Comparison of ENCODE assay signal across 8 cellular contexts in the genomic region with DNA sequence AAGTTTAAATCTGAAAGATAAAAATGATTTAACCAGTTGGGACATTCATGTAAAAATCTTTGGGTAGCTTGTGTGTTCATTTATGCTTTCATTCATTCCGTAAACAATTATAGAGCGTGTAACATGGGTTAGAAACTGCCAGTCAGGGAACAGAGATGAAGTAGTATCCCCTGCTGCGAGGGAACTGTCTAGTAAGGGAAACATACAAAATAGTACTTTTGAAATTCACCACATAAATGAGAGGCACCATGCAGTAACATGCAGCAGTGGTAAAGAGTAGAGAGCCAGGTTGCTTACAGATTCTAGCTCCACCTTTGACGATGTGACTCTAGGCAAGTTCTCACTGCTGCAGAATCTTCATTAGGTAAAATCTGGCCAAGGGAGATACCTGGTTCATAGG. TPM values are rescaled to one million over a fixed set of nuclear protein-coding genes. Genes with fewer than 3 reads are reported as not detected.
DNase-seq lines count a peak whose midpoint lies in the region; ATAC-seq and TF ChIP-seq lines count a peak whose summit lies in the region.

No MANE protein-coding gene starts in this region.

- no peaks in the 10 kb centered on the region for H4K20me1 ChIP-seq in smooth muscle cell (ENCODE audit: low read depth)

- no peaks in the 10 kb centered on the region for H3K9me3 Mint-ChIP-seq in activated CD4-positive, alpha-beta T cell treated with anti-CD3 and anti-CD28 coated beads, Interleukin-2, amount 10 ng/mL, durations not matched to agents 7 days and 5 days

- H3K36me3 Mint-ChIP-seq in activated CD4-positive, alpha-beta T cell treated with anti-CD3 and anti-CD28 coated beads, Interleukin-2, amount 10 ng/mL, durations not matched to agents 7 days and 5 days (ENCODE audit: low read depth): peaks cover 23% of the 10 kb centered on the region

- ATAC-seq in HG02678 (IDR thresholded peaks at IDR 0.05; ENCODE audit: unreplicated experiment): no peak

- CTCF ChIA-PET in activated CD4-positive, alpha-beta T cell treated with anti-CD3 and anti-CD28 coated beads, Interleukin-2, amount 10 ng/mL, durations not matched to agents 7 days and 5 days (lab: Charles Lee): interaction anchor here (0.9 to 2.3 kb wide), 4 partner anchors 12 to 324 kb away, joined by 4 to 12 read pairs (median 5); no protein-coding TSS in a partner anchor

- peaks cover 34% of the 10 kb centered on the region for H3K79me2 ChIP-seq in smooth muscle cell (ENCODE audit: low read depth)

- H3K4me1 ChIP-seq in SJCRH30 (peaks cover 6% of the 10 kb centered on the region; the same call in 1 of the 2 replicates), smooth muscle cell (ENCODE audit: low read depth) (peaks cover 14% of the 10 kb centered on the region)

- H3K27me3 ChIP-seq in SJCRH30 (no peaks in the 10 kb centered on the region), smooth muscle cell (ENCODE audit: low read depth) (no peaks in the 10 kb centered on the region)

- POLR2A ChIA-PET in activated CD4-positive, alpha-beta T cell treated with anti-CD3 and anti-CD28 coated beads, Interleukin-2, amount 10 ng/mL, durations not matched to agents 7 days and 5 days (lab: Charles Lee): no interaction called here

- H3K4me2 ChIP-seq in smooth muscle cell: peak overlapping the region; percentile 97

- no peaks in the 10 kb centered on the region for H3F3A ChIP-seq in smooth muscle cell (ENCODE audit: low read depth)

- H2AFZ ChIP-seq in smooth muscle cell (ENCODE audit: low read depth): peak overlapping the region; percentile 97

- 36% methylated on average over 4 of the region's 4 CpGs for WGBS in smooth muscle cell (ENCODE audit: low lambda C conversion rate)

- H3K9ac ChIP-seq in smooth muscle cell (ENCODE audit: low read depth): peak overlapping the region; percentile 96

- H3K27ac Mint-ChIP-seq in activated CD4-positive, alpha-beta T cell treated with anti-CD3 and anti-CD28 coated beads, Interleukin-2, amount 10 ng/mL, durations not matched to agents 7 days and 5 days: peak overlapping the region; percentile 98

- H3K36me3 ChIP-seq in SJCRH30: peaks cover 1% of the 10 kb centered on the region; the same call in 1 of the 2 replicates
- H3K36me3 ChIP-seq in smooth muscle cell (ENCODE audit: low read depth): no peaks in the 10 kb centered on the region

- H3K4me3 Mint-ChIP-seq in activated CD4-positive, alpha-beta T cell treated with anti-CD3 and anti-CD28 coated beads, Interleukin-2, amount 10 ng/mL, durations not matched to agents 7 days and 5 days: peak overlapping the region; percentile 98

- peak overlapping the region; percentile 99 for H3K27ac ChIP-seq in SJCRH30
- H3K27ac ChIP-seq in smooth muscle cell (ENCODE audit: low read depth): peak overlapping the region; percentile 95

- peak overlapping the region; percentile 82 for H3K4me3 ChIP-seq in SJCRH30
- H3K4me3 ChIP-seq in fibroblast of the aortic adventitia (ENCODE audit: low read depth, low read length): peak overlapping the region; percentile 91
- H3K4me3 ChIP-seq in smooth muscle cell: peak overlapping the region; percentile 85

- TF ChIP-seq CTCF in fibroblast of the aortic adventitia (IDR thresholded peaks at IDR 0.05; ENCODE audit: insufficient read depth, low read length): no peak
- no peak for TF ChIP-seq CTCF in smooth muscle cell (IDR thresholded peaks at IDR 0.05; ENCODE audit: borderline replicate concordance, insufficient read depth, poor library complexity, severe bottlenecking)

- H3K9me3 ChIP-seq in SJCRH30 (replicated peaks): no peaks in the 10 kb centered on the region
- no peaks in the 10 kb centered on the region for H3K9me3 ChIP-seq in smooth muscle cell (replicated peaks; ENCODE audit: low read depth)

- DNase-seq in activated CD4-positive, alpha-beta T cell treated with anti-CD3 and anti-CD28 coated beads, Interleukin-2, amount 10 ng/mL, durations not matched to agents 7 days and 5 days: peak; percentile 17
- DNase-seq in activated CD4-positive, alpha-beta T cell treated with anti-CD3 and anti-CD28 coated beads for 48 hours: no peak
- peak in 1 of 2 experiments; percentile 27 for DNase-seq in SJCRH30
- no peak for DNase-seq in fibroblast of the aortic adventitia (ENCODE audit: low read depth)
- DNase-seq in smooth muscle cell (lab: John Stamatoyannopoulos, UW; ENCODE audit: unreplicated experiment): no peak
- no peak for DNase-seq in HK-2 (ENCODE audit: unreplicated experiment)
- DNase-seq in nucleus accumbens (lab: John Stamatoyannopoulos, UW): no peak

- peaks cover 46% of the 10 kb centered on the region for H3K4me1 Mint-ChIP-seq in activated CD4-positive, alpha-beta T cell treated with anti-CD3 and anti-CD28 coated beads, Interleukin-2, amount 10 ng/mL, durations not matched to agents 7 days and 5 days

- H3K27me3 Mint-ChIP-seq in activated CD4-positive, alpha-beta T cell treated with anti-CD3 and anti-CD28 coated beads, Interleukin-2, amount 10 ng/mL, durations not matched to agents 7 days and 5 days: no peaks in the 10 kb centered on the region

RNA-seq across cellular contexts. Expression of a gene that starts 0.9 kb away (rescaled TPM):
- total RNA-seq in activated CD4-positive, alpha-beta T cell treated with anti-CD3 and anti-CD28 coated beads, Interleukin-2, amount 10 ng/mL, durations not matched to agents 7 days and 5 days: 10 to 100 TPM; 13.0 to 13.8 TPM
- total RNA-seq in SJCRH30 (2014; rRNA removed; shearing (Covaris generic)): 42.8 and 46.7 TPM in 2 replicates
- total RNA-seq in fibroblast of the aortic adventitia (ENCODE audit: low replicate concordance): 16.7 and 27.6 TPM in 2 replicates
- total RNA-seq in smooth muscle cell: 13.8 and 15.4 TPM in 2 replicates
- 5.2 and 6.2 TPM in 2 replicates for polyA plus RNA-seq in smooth muscle cell

RNA-seq across cellular contexts. Expression of a gene that starts 1.2 kb away (rescaled TPM):
- total RNA-seq in activated CD4-positive, alpha-beta T cell treated with anti-CD3 and anti-CD28 coated beads, Interleukin-2, amount 10 ng/mL, durations not matched to agents 7 days and 5 days: 10 to 100 TPM; 57.5 to 62.4 TPM
- total RNA-seq in SJCRH30 (2014; rRNA removed; shearing (Covaris generic)): 105 and 129 TPM in 2 replicates
- total RNA-seq in fibroblast of the aortic adventitia (ENCODE audit: low replicate concordance) (7.1 and 39.2 TPM in 2 replicates), smooth muscle cell (5.9 and 7.4 TPM in 2 replicates)
- polyA plus RNA-seq in smooth muscle cell: 3.3 and 4.3 TPM in 2 replicates
